In genomic region chr10:116996994-116997393, GRCh38 we compare ENCODE assay signal across 26 cellular contexts. TPM values are rescaled to one million over a fixed set of nuclear protein-coding genes. Genes with fewer than 3 reads are reported as not detected.
"Had no signal": no experiment of that assay in that cellular context is flagged by ENCODE, and none has a peak within 500 bp of the region (broad histone marks: within the 10 kb centered on the region; RNA-seq: fewer than 3 reads in every experiment).

No MANE protein-coding gene starts in this region.

- H3K36me3 ChIP-seq: colonic mucosa, prostate gland, right atrium auricular region, thoracic aorta, tibial nerve, upper lobe of left lung had no signal

- H3K27ac ChIP-seq: colonic mucosa, parathyroid adenoma, prostate gland, right atrium auricular region, thoracic aorta, tibial nerve, upper lobe of left lung had no signal

- H3K4me1 ChIP-seq: prostate gland, right atrium auricular region, tibial nerve, upper lobe of left lung had no signal

- H3K9me3 ChIP-seq: colonic mucosa, prostate gland, right atrium auricular region, thoracic aorta, tibial nerve, upper lobe of left lung had no signal

- ATAC-seq: effector memory CD8-positive, alpha-beta T cell; left lobe of liver; natural killer cell treated with Interleukin-12 subunit alpha and Interleukin-12 subunit beta and Interleukin-15 and Interleukin-18, amount 100 ng/mL, for 72 hours; sciatic nerve; stimulated activated naive CD8-positive, alpha-beta T cell treated with anti-CD3 and anti-CD28 coated beads, Interleukin-15, amount 100 ng/mL, for 72 hours had no signal

- DNase-seq: colonic mucosa; dermis blood vessel endothelial cell; effector memory CD8-positive, alpha-beta T cell; head of caudate nucleus; hippocampal formation; immature natural killer cell; islet precursor cell; kidney glomerular epithelial cell; naive B cell; stimulated activated CD4-positive, alpha-beta T cell treated with anti-CD3 and anti-CD28 coated beads, Interleukin-12 subunit alpha, Interleukin-12 subunit beta, amount 100 ng/mL, for 4 hours; stimulated activated CD4-positive, alpha-beta T cell treated with anti-CD3 and anti-CD28 coated beads, Interleukin-1b, Interleukin-23, amount 100 ng/mL, for 48 hours; stimulated activated CD4-positive, alpha-beta T cell treated with anti-CD3 and anti-CD28 coated beads, Interleukin-4, amount 100 ng/mL, for 1 hour; stimulated activated CD8-positive, alpha-beta memory T cell treated with anti-CD3 and anti-CD28 coated beads, Interleukin-4, amount 100 ng/mL, for 48 hours; stimulated activated naive CD4-positive, alpha-beta T cell; stimulated activated naive CD8-positive, alpha-beta T cell treated with anti-CD3 and anti-CD28 coated beads, Interleukin-15, amount 100 ng/mL, for 72 hours; upper lobe of left lung had no signal

- H3K27me3 ChIP-seq: colonic mucosa, right atrium auricular region, tibial nerve, upper lobe of left lung had no signal

- H3K4me3 ChIP-seq: colonic mucosa, lung, prostate gland, right atrium auricular region, smooth muscle cell, thoracic aorta, tibial nerve, upper lobe of left lung had no signal

RNA-seq across cellular contexts. Expression of gene SHTN1, which starts 8.0 kb away (rescaled TPM):
- total RNA-seq: natural killer cell treated with Interleukin-12 subunit alpha and Interleukin-12 subunit beta and Interleukin-15 and Interleukin-18, amount 100 ng/mL, for 72 hours had no signal
